In genomic region chr16:2046889-2047329, GRCh38 we compare ENCODE assay signal across 8 cellular contexts. TPM values are rescaled to one million over a fixed set of nuclear protein-coding genes. Genes with fewer than 3 reads are reported as not detected.
A peak's percentile ranks its signal among the peaks of the same experiment; 100 is the strongest.
DNase-seq lines count a peak whose midpoint lies in the region; ATAC-seq, FAIRE-seq and TF ChIP-seq lines count a peak whose summit lies in the region.

No MANE protein-coding gene starts in this region.

- peak overlapping the region; percentile 56 for H3K9ac ChIP-seq in HepG2 (ENCODE audit: insufficient read depth, low read depth, low read length)

- no peaks in the 10 kb centered on the region for H3K27me3 ChIP-seq in cardiac muscle cell
- peaks cover 0 to 2% of the 10 kb centered on the region in 2 experiments; a peak in 1 of 5 replicates for H3K27me3 ChIP-seq in HepG2 (ENCODE audit: control insufficient read depth in 1 of 2, insufficient read depth in 2 of 2, low read length in 2 of 2)

- no peak overlapping the region for H2AFZ ChIP-seq in HepG2 (ENCODE audit: low read length)

- peak overlapping the region; percentile 70 for H3K27ac Mint-ChIP-seq in activated naive CD8-positive, alpha-beta T cell
- H3K27ac Mint-ChIP-seq in type B pancreatic cell = peak overlapping the region; percentile 79

- H3K4me1 ChIP-seq in cardiac muscle cell (ENCODE audit: low read depth) = peaks cover 17% of the 10 kb centered on the region
- peaks cover 29% of the 10 kb centered on the region for H3K4me1 ChIP-seq in HepG2 (ENCODE audit: insufficient read depth, low read length)

- peaks cover 19% of the 10 kb centered on the region for H3K79me2 ChIP-seq in HepG2 (ENCODE audit: insufficient read depth, low read length)

- peak; percentile 50 for FAIRE-seq in HepG2 (lab: Jason Lieb, UNC)

- no peaks in the 10 kb centered on the region for H3K36me3 Mint-ChIP-seq in activated naive CD8-positive, alpha-beta T cell
- H3K36me3 Mint-ChIP-seq in type B pancreatic cell = peaks cover 3% of the 10 kb centered on the region

- H3K27ac ChIP-seq in cardiac muscle cell (no peak overlapping the region), HepG2 (ENCODE audit: extremely low read length, insufficient read depth, low read length) (peak overlapping the region; percentile 63)

- TF ChIP-seq EP300 in HepG2 (IDR thresholded peaks at IDR 0.05; ENCODE audit: low read depth in 2 of 2, low read length in 2 of 2) (peak in 1 of 2 experiments; percentile 6; a peak in 1 of 4 replicates), HepG2 (CRISPR knock-in tag; IDR thresholded peaks at IDR 0.05; ENCODE audit: borderline replicate concordance) (no peak)

- H3K27me3 Mint-ChIP-seq in activated naive CD8-positive, alpha-beta T cell = no peaks in the 10 kb centered on the region
- no peaks in the 10 kb centered on the region for H3K27me3 Mint-ChIP-seq in type B pancreatic cell

- H3K9me3 Mint-ChIP-seq in activated naive CD8-positive, alpha-beta T cell (ENCODE audit: low read depth) = no peaks in the 10 kb centered on the region
- H3K9me3 Mint-ChIP-seq in type B pancreatic cell = no peaks in the 10 kb centered on the region

- H3K36me3 ChIP-seq in cardiac muscle cell (peaks cover 7% of the 10 kb centered on the region), HepG2 (replicated peaks in 1 of 2; ENCODE audit: control insufficient read depth in 1 of 2, insufficient read depth in 2 of 2, low read length in 2 of 2) (peaks cover 1 to 8% of the 10 kb centered on the region in 2 experiments; a peak in 3 of 5 replicates)

- no TSS peak for BruUV-seq in HepG2 (replicated peaks; lab: Mats Ljungman, UMichigan)

- no peaks in the 10 kb centered on the region for H3K9me3 ChIP-seq in cardiac muscle cell (ENCODE audit: low read depth)
- no peaks in the 10 kb centered on the region for H3K9me3 ChIP-seq in HepG2 (ENCODE audit: low read length)

- POLR2A ChIA-PET in HepG2 (lab: Yijun Ruan, JAX) = interaction anchor here (1.0 to 3.3 kb wide), 11 partner anchors 7 to 108 kb away, joined by 3 to 67 read pairs (median 7); partner anchors contain the start of genes RPS2 and TRAF7

- CTCF ChIA-PET in HepG2 (lab: Yijun Ruan, JAX; ENCODE audit: low intra/inter-chr PET ratio, low total read pairs) = interaction anchor here (1.4 kb wide), 1 partner anchor 24 kb away, joined by 7 read pairs; no protein-coding TSS in a partner anchor

- peak overlapping the region; percentile 99 for H3K4me2 ChIP-seq in HepG2 (ENCODE audit: low read depth, low read length)

- intact Hi-C loops in left ventricle myocardium superior (cut with micrococcal nuclease) (no loop called here), HepG2 (cut with micrococcal nuclease; ENCODE audit: unreplicated experiment) (no loop called here)

- no peaks in the 10 kb centered on the region for H4K20me1 ChIP-seq in HepG2 (ENCODE audit: insufficient read depth, low read length)

- WGBS in HepG2 (ENCODE audit: low lambda C conversion rate) = 22% methylated on average over 4 of the region's 8 CpGs

- TF ChIP-seq POLR2A in HepG2 (IDR thresholded peaks at IDR 0.05; ENCODE audit: insufficient read depth in 1 of 2, low read depth in 2 of 2, low read length in 2 of 2) = no peak

- no peak for TF ChIP-seq CTCF in cardiac muscle cell (IDR thresholded peaks at IDR 0.05; ENCODE audit: low read depth, low read length)
- no peak for TF ChIP-seq CTCF in HepG2 (CRISPR knock-in tag; IDR thresholded peaks at IDR 0.05)
- TF ChIP-seq CTCF in type B pancreatic cell (conservative IDR thresholded peaks at IDR 0.05) = no peak

- DNase-seq in cardiac muscle cell (ENCODE audit: low read depth in 1 of 2, low spot score in 1 of 2) (no peak), left ventricle myocardium superior (no peak), HepG2 (ENCODE audit: low spot score) (no peak), type B pancreatic cell (ENCODE audit: extremely low spot score, unreplicated experiment) (no peak), midbrain (lab: John Stamatoyannopoulos, UW) (no peak), NCI-H345 (lab: John Stamatoyannopoulos, UW) (no peak), Kasumi-1 (lab: John Stamatoyannopoulos, UW) (no peak)

- H3K4me3 ChIP-seq in cardiac muscle cell = peak overlapping the region; percentile 76
- H3K4me3 ChIP-seq in HepG2 (replicated peaks in 1 of 3; ENCODE audit: insufficient read depth in 1 of 3, low read depth in 2 of 3, low read length in 3 of 3) = peak overlapping the region; percentile 69 to 95 (median 90)

- ATAC-seq in left ventricle myocardium superior = no peak
- no peak; the same call in 1 of the 3 replicates for ATAC-seq in HepG2

- in situ Hi-C loops in HepG2 (cut with HindIII; ENCODE audit: extremely low pct_ligation_motif_present, low pct_unique_long_range_greater_than_20kb) = no loop called here

- H3K4me1 Mint-ChIP-seq in activated naive CD8-positive, alpha-beta T cell (ENCODE audit: low read depth) = peaks cover 12% of the 10 kb centered on the region
- H3K4me1 Mint-ChIP-seq in type B pancreatic cell (ENCODE audit: unreplicated experiment) = peaks cover 15% of the 10 kb centered on the region

- TF ChIP-seq RAD21 in HepG2 (CRISPR knock-in tag; IDR thresholded peaks at IDR 0.05) = 0 out of 2 replicates have a peak, but pooled peaks have one; percentile 9

- H3K4me3 Mint-ChIP-seq in activated naive CD8-positive, alpha-beta T cell = peak overlapping the region; percentile 92
- H3K4me3 Mint-ChIP-seq in type B pancreatic cell = peak overlapping the region; percentile 93

RNA-seq across cellular contexts. Expression of gene NTHL1, which starts 0.7 kb away (rescaled TPM):
- 61.1 and 61.3 TPM in 2 replicates for total RNA-seq in cardiac muscle cell
- polyA plus RNA-seq in cardiac muscle cell = 51.3 and 62.7 TPM in 2 replicates
- total RNA-seq in left ventricle myocardium superior = 22.7 TPM
- 64.8 and 64.9 TPM in 2 replicates for total RNA-seq in HepG2 (2016; rRNA removed; fragmentation: Illumina TruSeq; extraction: Trizol)
- total RNA-seq in HepG2 (2016; cell fraction: cytosol; rRNA removed; fragmentation: Illumina TruSeq; extraction: Trizol; ENCODE audit: low read depth) = 24.9 and 26.2 TPM in 2 replicates
- 69.4 and 70.6 TPM in 2 replicates for total RNA-seq in HepG2 (2016; cell fraction: insoluble cytoplasmic fraction; rRNA removed; fragmentation: Illumina TruSeq; extraction: Trizol)
- total RNA-seq in HepG2 (2016; cell fraction: membrane; rRNA removed; fragmentation: Illumina TruSeq; extraction: Trizol) = 25.2 and 29.9 TPM in 2 replicates
- total RNA-seq in HepG2 (2016; cell fraction: nucleus; rRNA removed; fragmentation: Illumina TruSeq; extraction: Trizol) = 22.8 and 26.0 TPM in 2 replicates
- 47.5 and 55.6 TPM in 2 replicates for polyA plus RNA-seq in HepG2 (2011; rRNA removed)
- polyA plus RNA-seq in HepG2 (2011; cell fraction: cytosol; rRNA removed) = 63.4 and 112 TPM in 2 replicates
- polyA plus RNA-seq in HepG2 (2011; cell fraction: nucleus; rRNA removed) = 61.1 and 66.7 TPM in 2 replicates
- polyA plus RNA-seq in HepG2 (2012) = 19.7 and 24.2 TPM in 2 replicates
- 12.4 and 13.2 TPM in 2 replicates for polyA plus RNA-seq in HepG2 (2016; cell fraction: cytosol; fragmentation: Illumina TruSeq; extraction: Trizol; ENCODE audit: low read depth)
- polyA plus RNA-seq in HepG2 (2016; cell fraction: insoluble cytoplasmic fraction; fragmentation: Illumina TruSeq; extraction: Trizol; ENCODE audit: low read depth) = 43.0 and 46.2 TPM in 2 replicates
- 15.6 and 17.1 TPM in 2 replicates for polyA plus RNA-seq in HepG2 (2016; cell fraction: membrane; fragmentation: Illumina TruSeq; extraction: Trizol; ENCODE audit: low read depth)
- 42.8 and 44.9 TPM in 2 replicates for polyA plus RNA-seq in HepG2 (2016; cell fraction: nucleus; fragmentation: Illumina TruSeq; extraction: Trizol; ENCODE audit: insufficient read depth, low read depth)
- polyA minus RNA-seq in HepG2 (2011; rRNA and poly(A)+ RNA removed; ENCODE audit: low replicate concordance) = 25.8 and 50.8 TPM in 2 replicates
- polyA minus RNA-seq in HepG2 (2011; cell fraction: cytosol; rRNA and poly(A)+ RNA removed) = 24.2 and 32.7 TPM in 2 replicates
- 9.3 and 11.6 TPM in 2 replicates for polyA minus RNA-seq in HepG2 (2011; cell fraction: nucleus; rRNA and poly(A)+ RNA removed)
- total RNA-seq in type B pancreatic cell (ENCODE audit: low replicate concordance) = 18.1 and 37.6 TPM in 2 replicates

RNA-seq across cellular contexts. Expression of gene TSC2, which starts 0.9 kb away (rescaled TPM):
- 103 and 152 TPM in 2 replicates for total RNA-seq in cardiac muscle cell
- 123 and 142 TPM in 2 replicates for polyA plus RNA-seq in cardiac muscle cell
- total RNA-seq in left ventricle myocardium superior = 83.0 TPM
- total RNA-seq in HepG2 (2016; rRNA removed; fragmentation: Illumina TruSeq; extraction: Trizol) = 10.3 and 19.6 TPM in 2 replicates
- 13.6 and 17.2 TPM in 2 replicates for total RNA-seq in HepG2 (2016; cell fraction: cytosol; rRNA removed; fragmentation: Illumina TruSeq; extraction: Trizol; ENCODE audit: low read depth)
- total RNA-seq in HepG2 (2016; cell fraction: insoluble cytoplasmic fraction; rRNA removed; fragmentation: Illumina TruSeq; extraction: Trizol) = 7.7 and 19.6 TPM in 2 replicates
- total RNA-seq in HepG2 (2016; cell fraction: membrane; rRNA removed; fragmentation: Illumina TruSeq; extraction: Trizol) = 13.2 and 13.3 TPM in 2 replicates
- total RNA-seq in HepG2 (2016; cell fraction: nucleus; rRNA removed; fragmentation: Illumina TruSeq; extraction: Trizol) = 21.2 and 34.7 TPM in 2 replicates
- polyA plus RNA-seq in HepG2 (2011; rRNA removed) = 40.4 and 44.6 TPM in 2 replicates
- 13.0 and 19.7 TPM in 2 replicates for polyA plus RNA-seq in HepG2 (2011; cell fraction: cytosol; rRNA removed)
- 352 and 473 TPM in 2 replicates for polyA plus RNA-seq in HepG2 (2011; cell fraction: nucleus; rRNA removed)
- 50.1 and 57.0 TPM in 2 replicates for polyA plus RNA-seq in HepG2 (2012)
- 2.9 and 4.1 TPM in 2 replicates for polyA plus RNA-seq in HepG2 (2016; cell fraction: cytosol; fragmentation: Illumina TruSeq; extraction: Trizol; ENCODE audit: low read depth)
- 13.2 and 17.7 TPM in 2 replicates for polyA plus RNA-seq in HepG2 (2016; cell fraction: insoluble cytoplasmic fraction; fragmentation: Illumina TruSeq; extraction: Trizol; ENCODE audit: low read depth)
- 5.4 and 5.7 TPM in 2 replicates for polyA plus RNA-seq in HepG2 (2016; cell fraction: membrane; fragmentation: Illumina TruSeq; extraction: Trizol; ENCODE audit: low read depth)
- 82.5 and 84.9 TPM in 2 replicates for polyA plus RNA-seq in HepG2 (2016; cell fraction: nucleus; fragmentation: Illumina TruSeq; extraction: Trizol; ENCODE audit: insufficient read depth, low read depth)
- polyA minus RNA-seq in HepG2 (2011; rRNA and poly(A)+ RNA removed; ENCODE audit: low replicate concordance) = 69.9 and 84.9 TPM in 2 replicates
- polyA minus RNA-seq in HepG2 (2011; cell fraction: cytosol; rRNA and poly(A)+ RNA removed) = 25.5 and 36.2 TPM in 2 replicates
- polyA minus RNA-seq in HepG2 (2011; cell fraction: nucleus; rRNA and poly(A)+ RNA removed) = 59.4 and 61.0 TPM in 2 replicates
- total RNA-seq in type B pancreatic cell (ENCODE audit: low replicate concordance) = 131 and 208 TPM in 2 replicates

RNA-seq across cellular contexts. Expression of gene NHERF2, which starts 20.2 kb away (rescaled TPM):
- total RNA-seq in cardiac muscle cell = 33.0 and 34.7 TPM in 2 replicates
- polyA plus RNA-seq in cardiac muscle cell = 37.4 and 50.7 TPM in 2 replicates
- total RNA-seq in left ventricle myocardium superior = 235 TPM
- 15.8 and 23.7 TPM in 2 replicates for total RNA-seq in HepG2 (2016; rRNA removed; fragmentation: Illumina TruSeq; extraction: Trizol)
- 17.2 and 21.7 TPM in 2 replicates for total RNA-seq in HepG2 (2016; cell fraction: cytosol; rRNA removed; fragmentation: Illumina TruSeq; extraction: Trizol; ENCODE audit: low read depth)
- 14.8 and 26.0 TPM in 2 replicates for total RNA-seq in HepG2 (2016; cell fraction: insoluble cytoplasmic fraction; rRNA removed; fragmentation: Illumina TruSeq; extraction: Trizol)
- total RNA-seq in HepG2 (2016; cell fraction: membrane; rRNA removed; fragmentation: Illumina TruSeq; extraction: Trizol) = 42.5 and 44.6 TPM in 2 replicates
- total RNA-seq in HepG2 (2016; cell fraction: nucleus; rRNA removed; fragmentation: Illumina TruSeq; extraction: Trizol) = 14.4 and 15.0 TPM in 2 replicates
- 39.3 and 47.2 TPM in 2 replicates for polyA plus RNA-seq in HepG2 (2011; rRNA removed)
- 28.8 and 54.4 TPM in 2 replicates for polyA plus RNA-seq in HepG2 (2011; cell fraction: cytosol; rRNA removed)
- 94.7 and 105 TPM in 2 replicates for polyA plus RNA-seq in HepG2 (2011; cell fraction: nucleus; rRNA removed)
- 25.8 and 38.7 TPM in 2 replicates for polyA plus RNA-seq in HepG2 (2012)
- 54.0 and 63.1 TPM in 2 replicates for polyA plus RNA-seq in HepG2 (2016; cell fraction: cytosol; fragmentation: Illumina TruSeq; extraction: Trizol; ENCODE audit: low read depth)
- 37.8 and 52.2 TPM in 2 replicates for polyA plus RNA-seq in HepG2 (2016; cell fraction: insoluble cytoplasmic fraction; fragmentation: Illumina TruSeq; extraction: Trizol; ENCODE audit: low read depth)
- polyA plus RNA-seq in HepG2 (2016; cell fraction: membrane; fragmentation: Illumina TruSeq; extraction: Trizol; ENCODE audit: low read depth) = 72.6 and 84.9 TPM in 2 replicates
- 53.4 and 59.6 TPM in 2 replicates for polyA plus RNA-seq in HepG2 (2016; cell fraction: nucleus; fragmentation: Illumina TruSeq; extraction: Trizol; ENCODE audit: insufficient read depth, low read depth)
- polyA minus RNA-seq in HepG2 (2011; rRNA and poly(A)+ RNA removed; ENCODE audit: low replicate concordance) = 6.8 and 36.4 TPM in 2 replicates
- 24.4 and 28.2 TPM in 2 replicates for polyA minus RNA-seq in HepG2 (2011; cell fraction: cytosol; rRNA and poly(A)+ RNA removed)
- polyA minus RNA-seq in HepG2 (2011; cell fraction: nucleus; rRNA and poly(A)+ RNA removed) = 13.3 and 13.8 TPM in 2 replicates
- total RNA-seq in type B pancreatic cell (ENCODE audit: low replicate concordance) = 23.3 and 23.4 TPM in 2 replicates

RNA-seq across cellular contexts. Expression of gene NPW, which starts 27.3 kb away (rescaled TPM):
- total RNA-seq in cardiac muscle cell (3.3 and 16.2 TPM in 2 replicates), left ventricle myocardium superior (not detected), HepG2 (2016; rRNA removed; fragmentation: Illumina TruSeq; extraction: Trizol) (0.97 TPM in 1 of 2 replicates, not detected in the other), type B pancreatic cell (ENCODE audit: low replicate concordance) (3.9 and 4.7 TPM in 2 replicates)
- polyA plus RNA-seq in cardiac muscle cell (13.4 and 38.6 TPM in 2 replicates), HepG2 (2011; rRNA removed) (0.24 and 0.25 TPM in 2 replicates)
- total RNA-seq in HepG2 (2016; cell fraction: cytosol; rRNA removed; fragmentation: Illumina TruSeq; extraction: Trizol; ENCODE audit: low read depth) = 1.1 and 2.6 TPM in 2 replicates
- 0.87 TPM in 1 of 2 replicates, not detected in the other for total RNA-seq in HepG2 (2016; cell fraction: insoluble cytoplasmic fraction; rRNA removed; fragmentation: Illumina TruSeq; extraction: Trizol)
- total RNA-seq in HepG2 (2016; cell fraction: membrane; rRNA removed; fragmentation: Illumina TruSeq; extraction: Trizol) = 0.71 and 0.79 TPM in 2 replicates
- total RNA-seq in HepG2 (2016; cell fraction: nucleus; rRNA removed; fragmentation: Illumina TruSeq; extraction: Trizol) = not detected in 2 replicates
- 0.50 and 0.85 TPM in 2 replicates for polyA plus RNA-seq in HepG2 (2011; cell fraction: cytosol; rRNA removed)
- 1.1 and 1.2 TPM in 2 replicates for polyA plus RNA-seq in HepG2 (2011; cell fraction: nucleus; rRNA removed)
- polyA plus RNA-seq in HepG2 (2012) = 0.82 and 1.4 TPM in 2 replicates
- polyA plus RNA-seq in HepG2 (2016; cell fraction: cytosol; fragmentation: Illumina TruSeq; extraction: Trizol; ENCODE audit: low read depth) = 0.87 and 1.2 TPM in 2 replicates
- 0.61 and 0.63 TPM in 2 replicates for polyA plus RNA-seq in HepG2 (2016; cell fraction: insoluble cytoplasmic fraction; fragmentation: Illumina TruSeq; extraction: Trizol; ENCODE audit: low read depth)
- 0.42 and 0.81 TPM in 2 replicates for polyA plus RNA-seq in HepG2 (2016; cell fraction: membrane; fragmentation: Illumina TruSeq; extraction: Trizol; ENCODE audit: low read depth)
- polyA plus RNA-seq in HepG2 (2016; cell fraction: nucleus; fragmentation: Illumina TruSeq; extraction: Trizol; ENCODE audit: insufficient read depth, low read depth) = 0.85 and 2.0 TPM in 2 replicates
- 0.21 TPM in 1 of 2 replicates, not detected in the other for polyA minus RNA-seq in HepG2 (2011; rRNA and poly(A)+ RNA removed; ENCODE audit: low replicate concordance)
- polyA minus RNA-seq in HepG2 (2011; cell fraction: cytosol; rRNA and poly(A)+ RNA removed) = 3.4 TPM in 1 of 2 replicates, not detected in the other
- polyA minus RNA-seq in HepG2 (2011; cell fraction: nucleus; rRNA and poly(A)+ RNA removed) = 0.50 TPM in 1 of 2 replicates, not detected in the other

RNA-seq across cellular contexts. Expression of gene ZNF598, which starts 37.3 kb away (rescaled TPM):
- total RNA-seq in cardiac muscle cell = 35.6 and 50.4 TPM in 2 replicates
- 28.8 and 34.5 TPM in 2 replicates for polyA plus RNA-seq in cardiac muscle cell
- total RNA-seq in left ventricle myocardium superior = 16.0 TPM
- 9.5 and 13.5 TPM in 2 replicates for total RNA-seq in HepG2 (2016; rRNA removed; fragmentation: Illumina TruSeq; extraction: Trizol)
- total RNA-seq in HepG2 (2016; cell fraction: cytosol; rRNA removed; fragmentation: Illumina TruSeq; extraction: Trizol; ENCODE audit: low read depth) = 7.8 and 8.6 TPM in 2 replicates
- 6.1 and 14.0 TPM in 2 replicates for total RNA-seq in HepG2 (2016; cell fraction: insoluble cytoplasmic fraction; rRNA removed; fragmentation: Illumina TruSeq; extraction: Trizol)
- total RNA-seq in HepG2 (2016; cell fraction: membrane; rRNA removed; fragmentation: Illumina TruSeq; extraction: Trizol) = 8.0 and 9.4 TPM in 2 replicates
- 15.2 and 16.0 TPM in 2 replicates for total RNA-seq in HepG2 (2016; cell fraction: nucleus; rRNA removed; fragmentation: Illumina TruSeq; extraction: Trizol)
- 14.2 and 17.6 TPM in 2 replicates for polyA plus RNA-seq in HepG2 (2011; rRNA removed)
- 10.9 and 19.8 TPM in 2 replicates for polyA plus RNA-seq in HepG2 (2011; cell fraction: cytosol; rRNA removed)
- polyA plus RNA-seq in HepG2 (2011; cell fraction: nucleus; rRNA removed) = 80.6 and 103 TPM in 2 replicates
- 6.9 and 11.3 TPM in 2 replicates for polyA plus RNA-seq in HepG2 (2012)
- polyA plus RNA-seq in HepG2 (2016; cell fraction: cytosol; fragmentation: Illumina TruSeq; extraction: Trizol; ENCODE audit: low read depth) = 4.2 and 5.0 TPM in 2 replicates
- 14.5 and 15.5 TPM in 2 replicates for polyA plus RNA-seq in HepG2 (2016; cell fraction: insoluble cytoplasmic fraction; fragmentation: Illumina TruSeq; extraction: Trizol; ENCODE audit: low read depth)
- 8.5 and 11.6 TPM in 2 replicates for polyA plus RNA-seq in HepG2 (2016; cell fraction: membrane; fragmentation: Illumina TruSeq; extraction: Trizol; ENCODE audit: low read depth)
- polyA plus RNA-seq in HepG2 (2016; cell fraction: nucleus; fragmentation: Illumina TruSeq; extraction: Trizol; ENCODE audit: insufficient read depth, low read depth) = 58.7 and 59.3 TPM in 2 replicates
- 25.2 and 28.9 TPM in 2 replicates for polyA minus RNA-seq in HepG2 (2011; rRNA and poly(A)+ RNA removed; ENCODE audit: low replicate concordance)
- 12.5 and 18.7 TPM in 2 replicates for polyA minus RNA-seq in HepG2 (2011; cell fraction: cytosol; rRNA and poly(A)+ RNA removed)
- 12.6 and 18.4 TPM in 2 replicates for polyA minus RNA-seq in HepG2 (2011; cell fraction: nucleus; rRNA and poly(A)+ RNA removed)
- 43.9 and 46.1 TPM in 2 replicates for total RNA-seq in type B pancreatic cell (ENCODE audit: low replicate concordance)
